ENCODE assay signal across 22 cellular contexts in the genomic region with DNA sequence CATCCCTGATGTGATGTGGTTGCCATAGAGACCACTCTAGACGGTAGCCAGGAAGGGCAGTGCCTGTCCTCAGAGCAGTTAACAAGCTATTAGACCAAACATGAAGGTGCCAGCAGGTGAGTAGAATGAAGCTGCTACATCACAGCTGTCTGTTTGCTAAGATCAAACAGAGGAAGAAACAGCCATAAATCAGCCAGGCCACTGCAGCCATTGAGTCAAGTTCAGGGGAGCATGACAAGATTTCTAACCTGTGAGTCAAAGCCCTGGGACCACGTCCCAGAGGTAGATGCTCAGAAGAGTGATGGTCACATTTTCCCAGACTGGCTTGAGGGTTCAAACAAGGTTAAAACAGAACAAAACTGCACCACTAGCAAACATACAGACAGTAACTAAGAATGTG.
DNase-seq lines count a peak whose midpoint lies in the region; ATAC-seq and TF ChIP-seq lines count a peak whose summit lies in the region.
"Had no signal": no experiment of that assay in that cellular context is flagged by ENCODE, and none has a peak within 500 bp of the region (broad histone marks: within the 10 kb centered on the region; RNA-seq: fewer than 3 reads in every experiment).

No MANE protein-coding gene starts in this region.

- ATAC-seq in GM18907 (IDR thresholded peaks at IDR 0.05; ENCODE audit: unreplicated experiment), result no peak
- ATAC-seq in GM21786 (IDR thresholded peaks at IDR 0.05; ENCODE audit: unreplicated experiment), result no peak
- ATAC-seq: effector memory CD8-positive, alpha-beta T cell; GM12878; natural killer cell; PC-3; stimulated activated naive B cell treated with anti-CD40 and anti-IgM and Interleukin-4, amounts not matched to agents 10 μg/mL and 1 μg/mL and 100 μg/mL, for 72 hours; T-helper 17 cell had no signal

- DNase-seq in M059J (ENCODE audit: low read depth), result peak; percentile 86
- DNase-seq in NCI-H510A treated with DMSO at 0.1 percent for 48 hours (lab: John Stamatoyannopoulos, UW), result peak; percentile 96
- peak; percentile 87 for DNase-seq in epithelial cell of proximal tubule (ENCODE audit: low read depth)
- peak; percentile 98 for DNase-seq in renal cortical epithelial cell (ENCODE audit: low read depth)
- no peak for DNase-seq in Ammon's horn (ENCODE audit: low spot score)
- DNase-seq: activated CD4-positive, alpha-beta T cell treated with anti-CD3 and anti-CD28 coated beads, Interleukin-2, amount 50 U/mL, for 4 hours; activated naive CD4-positive, alpha-beta T cell treated with anti-CD3 and anti-CD28 coated beads for 36 hours; activated T-cell treated with anti-CD3 and anti-CD28 coated beads for 4 hours; BE2C; effector memory CD8-positive, alpha-beta T cell; GF-D8; H7; natural killer cell; NCI-H1694; NCI-H69; PC-3; SIG-M5; stimulated activated naive B cell treated with anti-CD40 and anti-IgM and Interleukin-4, amounts not matched to agents 10 μg/mL and 1 μg/mL and 100 μg/mL, for 72 hours; T-helper 17 cell had no signal

- no peak overlapping the region for H3K4me3 ChIP-seq in epithelial cell of proximal tubule (ENCODE audit: low read depth, low read length)
- H3K4me3 ChIP-seq: GM12878 had no signal

- no peak for TF ChIP-seq CTCF in epithelial cell of proximal tubule (conservative IDR thresholded peaks at IDR 0.05; ENCODE audit: low read depth, low read length)
